In the genomic region with DNA sequence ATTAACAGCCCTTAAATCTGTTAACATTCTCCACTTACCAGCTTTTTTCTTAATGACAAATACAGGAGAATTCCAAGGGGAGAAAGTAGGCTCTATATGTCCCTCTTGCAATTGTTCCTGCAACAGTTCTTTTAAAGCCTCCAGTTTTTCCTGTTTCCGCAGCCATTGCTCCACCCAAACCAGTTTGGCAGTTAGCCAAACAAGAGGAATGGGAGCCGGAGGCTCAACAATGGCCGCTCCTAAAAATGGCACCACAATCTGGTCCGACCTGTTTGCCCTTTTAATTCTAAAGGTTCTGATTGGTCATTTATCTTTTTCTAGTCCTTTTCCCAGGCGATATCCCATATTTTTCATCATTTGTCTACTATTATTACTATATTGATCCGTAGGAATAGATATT, we compare ENCODE assay signal across 21 cellular contexts. TPM values are rescaled to one million over a fixed set of nuclear protein-coding genes. Genes with fewer than 3 reads are reported as not detected.
A peak's percentile ranks its signal among the peaks of the same experiment; 100 is the strongest.
DNase-seq lines count a peak whose midpoint lies in the region; ATAC-seq and TF ChIP-seq lines count a peak whose summit lies in the region.
"Had no signal": no experiment of that assay in that cellular context is flagged by ENCODE, and none has a peak within 500 bp of the region (broad histone marks: within the 10 kb centered on the region; RNA-seq: fewer than 3 reads in every experiment).

No MANE protein-coding gene starts in this region.

- no peak for TF ChIP-seq CTCF in Caco-2 (IDR thresholded peaks at IDR 0.05; ENCODE audit: insufficient read depth in 1 of 2, low read depth in 1 of 2, low read length in 1 of 2, severe bottlenecking in 1 of 2, unreplicated experiment in 1 of 2)
- no peak for TF ChIP-seq CTCF in PC-3 (conservative IDR thresholded peaks at IDR 0.05; ENCODE audit: low read depth, low read length)
- TF ChIP-seq CTCF in activated CD8-positive, alpha-beta T cell treated with anti-CD3 and anti-CD28 coated beads for 36 hours (IDR thresholded peaks at IDR 0.05), result no peak

- H3K4me3 ChIP-seq in Caco-2 (ENCODE audit: low read depth, low read length) (no peak overlapping the region), HUES64 (ENCODE audit: low read length) (no peak overlapping the region), PC-3 (ENCODE audit: low read length) (no peak overlapping the region), iPS-20b (ENCODE audit: low read length) (peak overlapping the region; percentile 52; the same call in 1 of the 2 replicates), Karpas-422 (ENCODE audit: low read length) (no peak overlapping the region)
- H3K4me3 ChIP-seq: GM23248, testis had no signal

- no peaks in the 10 kb centered on the region for H3K27me3 Mint-ChIP-seq in Caco-2 (ENCODE audit: insufficient read depth, unreplicated experiment)
- H3K27me3 Mint-ChIP-seq in activated CD8-positive, alpha-beta T cell treated with anti-CD3 and anti-CD28 coated beads for 36 hours, result no peaks in the 10 kb centered on the region

- intact Hi-C loops in Caco-2 (cut with micrococcal nuclease; ENCODE audit: unreplicated experiment), result no loop called here
- intact Hi-C loops in PC-3 (cut with micrococcal nuclease), result no loop called here
- intact Hi-C loops in activated CD8-positive, alpha-beta T cell treated with anti-CD3 and anti-CD28 coated beads for 36 hours (cut with micrococcal nuclease), result no loop called here

- DNase-seq in Caco-2, result peak; percentile 46 to 49
- DNase-seq in PC-3, result peak; percentile 83
- DNase-seq in stimulated activated naive CD8-positive, alpha-beta T cell treated with anti-CD3 and anti-CD28 coated beads, Interleukin-15, Interleukin-2, amounts not matched to agents 100 U/mL and 50 U/mL, for 24 hours, result no peak
- DNase-seq in Karpas-422, result no peak
- DNase-seq in activated CD8-positive, alpha-beta T cell treated with anti-CD3 and anti-CD28 coated beads for 36 hours, result no peak
- DNase-seq: activated CD4-positive, alpha-beta T cell treated with anti-CD3 and anti-CD28 coated beads, Interleukin-2, amount 50 U/mL, for 4 hours; activated naive CD8-positive, alpha-beta T cell treated with anti-CD3 and anti-CD28 coated beads, Interleukin-2, amount 50 U/mL, for 24 hours; activated T-cell treated with anti-CD3 and anti-CD28 coated beads, Interleukin-2, amount 50 U/mL, for 72 hours; central memory CD4-positive, alpha-beta T cell; effector memory CD8-positive, alpha-beta T cell; GM23248; NCI-H774; retina; testis had no signal

- H3K4me2 ChIP-seq in PC-3 (ENCODE audit: low read length) (peak overlapping the region; percentile 53), Karpas-422 (ENCODE audit: low read depth, low read length, poor library complexity, severe bottlenecking) (no peak overlapping the region)

- peak overlapping the region; percentile 92 for H3K27ac ChIP-seq in HUES64 (ENCODE audit: low read depth, low read length)
- H3K27ac ChIP-seq in PC-3 (ENCODE audit: low read length), result no peak overlapping the region
- peak overlapping the region; percentile 88 for H3K27ac ChIP-seq in iPS-20b (ENCODE audit: low read length)
- no peak overlapping the region for H3K27ac ChIP-seq in Karpas-422 (ENCODE audit: low read length)
- H3K27ac ChIP-seq: GM23248, testis had no signal

- peak overlapping the region; percentile 1 for H3K9ac ChIP-seq in HUES64 (ENCODE audit: low read depth, low read length)
- no peak overlapping the region for H3K9ac ChIP-seq in PC-3 (ENCODE audit: low read length)
- peak overlapping the region; percentile 42; the same call in 1 of the 2 replicates for H3K9ac ChIP-seq in iPS-20b (ENCODE audit: low read depth, low read length)
- no peak overlapping the region for H3K9ac ChIP-seq in Karpas-422 (ENCODE audit: low read length)
- H3K9ac ChIP-seq: GM23248 had no signal

- H3K4me1 ChIP-seq in Caco-2 (no peaks in the 10 kb centered on the region), HUES64 (ENCODE audit: insufficient read depth, low read length) (peaks cover 55% of the 10 kb centered on the region), PC-3 (ENCODE audit: insufficient read depth, low read length) (peaks cover 10% of the 10 kb centered on the region; the same call in 1 of the 2 replicates), iPS-20b (ENCODE audit: insufficient read depth, low read length) (peaks cover 49% of the 10 kb centered on the region), Karpas-422 (ENCODE audit: low read length) (no peaks in the 10 kb centered on the region)
- H3K4me1 ChIP-seq: testis had no signal

- H3K9me3 Mint-ChIP-seq in Caco-2 (ENCODE audit: unreplicated experiment), result no peaks in the 10 kb centered on the region
- no peaks in the 10 kb centered on the region for H3K9me3 Mint-ChIP-seq in activated CD8-positive, alpha-beta T cell treated with anti-CD3 and anti-CD28 coated beads for 36 hours
- H3K9me3 Mint-ChIP-seq: activated naive CD8-positive, alpha-beta T cell treated with anti-CD3 and anti-CD28 coated beads, Interleukin-2, amount 50 U/mL, for 24 hours; activated T-cell treated with anti-CD3 and anti-CD28 coated beads, Interleukin-2, amount 50 U/mL, for 72 hours; effector memory CD8-positive, alpha-beta T cell had no signal

- BruUV-seq in Caco-2 (replicated peaks; lab: Mats Ljungman, UMichigan) (no TSS peak), PC-3 (replicated peaks; lab: Mats Ljungman, UMichigan) (no TSS peak)

- WGBS in HUES64, result 86% methylated on average over 5 of the region's 6 CpGs

- H3K36me3 Mint-ChIP-seq in Caco-2 (ENCODE audit: insufficient read depth, unreplicated experiment), result peaks cover 4% of the 10 kb centered on the region
- no peaks in the 10 kb centered on the region for H3K36me3 Mint-ChIP-seq in activated CD8-positive, alpha-beta T cell treated with anti-CD3 and anti-CD28 coated beads for 36 hours (ENCODE audit: low read depth)

- H3K4me3 Mint-ChIP-seq in Caco-2 (ENCODE audit: unreplicated experiment), result no peak overlapping the region
- no peak overlapping the region for H3K4me3 Mint-ChIP-seq in activated CD8-positive, alpha-beta T cell treated with anti-CD3 and anti-CD28 coated beads for 36 hours
- H3K4me3 Mint-ChIP-seq: activated naive CD8-positive, alpha-beta T cell treated with anti-CD3 and anti-CD28 coated beads, Interleukin-2, amount 50 U/mL, for 24 hours; activated T-cell treated with anti-CD3 and anti-CD28 coated beads, Interleukin-2, amount 50 U/mL, for 72 hours; effector memory CD8-positive, alpha-beta T cell had no signal

- H4K20me1 ChIP-seq in PC-3 (ENCODE audit: low read length), result no peaks in the 10 kb centered on the region
- no peaks in the 10 kb centered on the region for H4K20me1 ChIP-seq in Karpas-422 (ENCODE audit: insufficient read depth, low read depth, low read length)

- H3K4me1 Mint-ChIP-seq in Caco-2 (ENCODE audit: low read depth, unreplicated experiment), result peaks cover 24% of the 10 kb centered on the region
- no peaks in the 10 kb centered on the region for H3K4me1 Mint-ChIP-seq in activated CD8-positive, alpha-beta T cell treated with anti-CD3 and anti-CD28 coated beads for 36 hours (ENCODE audit: low read depth)
- H3K4me1 Mint-ChIP-seq: activated naive CD8-positive, alpha-beta T cell treated with anti-CD3 and anti-CD28 coated beads, Interleukin-2, amount 50 U/mL, for 24 hours had no signal

- H3K36me3 ChIP-seq in Caco-2 (ENCODE audit: control insufficient read depth, insufficient read depth, low read length), result no peaks in the 10 kb centered on the region
- H3K36me3 ChIP-seq in HUES64 (ENCODE audit: insufficient read depth, low read length), result no peaks in the 10 kb centered on the region
- H3K36me3 ChIP-seq in PC-3 (ENCODE audit: low read depth, low read length), result no peaks in the 10 kb centered on the region
- no peaks in the 10 kb centered on the region for H3K36me3 ChIP-seq in iPS-20b (ENCODE audit: insufficient read depth, low read depth, low read length)
- no peaks in the 10 kb centered on the region for H3K36me3 ChIP-seq in Karpas-422 (ENCODE audit: insufficient read depth, low read length)

- H3K9me3 ChIP-seq in Caco-2, result no peaks in the 10 kb centered on the region
- H3K9me3 ChIP-seq in HUES64 (ENCODE audit: insufficient read depth, low read depth, low read length), result no peaks in the 10 kb centered on the region
- H3K9me3 ChIP-seq in PC-3 (ENCODE audit: low read length), result no peaks in the 10 kb centered on the region
- H3K9me3 ChIP-seq in iPS-20b (ENCODE audit: insufficient read depth, low read depth, low read length), result no peaks in the 10 kb centered on the region
- no peaks in the 10 kb centered on the region for H3K9me3 ChIP-seq in Karpas-422 (ENCODE audit: low read length)
- H3K9me3 ChIP-seq: testis had no signal

- H2AFZ ChIP-seq in PC-3 (ENCODE audit: low read length) (peak overlapping the region; percentile 32; the same call in 1 of the 2 replicates), Karpas-422 (ENCODE audit: low read length) (no peak overlapping the region)
- H2AFZ ChIP-seq: GM23248 had no signal

- ATAC-seq in PC-3 (no peak; the same call in 1 of the 2 replicates), GM21737 (IDR thresholded peaks at IDR 0.05; ENCODE audit: unreplicated experiment) (no peak)
- ATAC-seq in stimulated activated naive CD8-positive, alpha-beta T cell treated with anti-CD3 and anti-CD28 coated beads, Interleukin-15, Interleukin-2, amounts not matched to agents 100 U/mL and 50 U/mL, for 24 hours, result no peak
- ATAC-seq in activated CD8-positive, alpha-beta T cell treated with anti-CD3 and anti-CD28 coated beads for 36 hours, result no peak
- ATAC-seq: activated naive CD8-positive, alpha-beta T cell treated with anti-CD3 and anti-CD28 coated beads, Interleukin-2, amount 50 U/mL, for 24 hours; activated T-cell treated with anti-CD3 and anti-CD28 coated beads, Interleukin-2, amount 50 U/mL, for 72 hours; effector memory CD8-positive, alpha-beta T cell; HepG2 had no signal

- POLR2A ChIA-PET in Caco-2 (lab: Charles Lee) (no interaction called here), PC-3 (lab: Charles Lee; ENCODE audit: unreplicated experiment) (no interaction called here)
- POLR2A ChIA-PET in activated CD8-positive, alpha-beta T cell treated with anti-CD3 and anti-CD28 coated beads for 36 hours (lab: Charles Lee), result no interaction called here

- H3K27me3 ChIP-seq in Caco-2 (replicated peaks; ENCODE audit: control insufficient read depth, insufficient read depth, low read length) (no peaks in the 10 kb centered on the region), HUES64 (ENCODE audit: insufficient read depth, low read length) (no peaks in the 10 kb centered on the region), PC-3 (ENCODE audit: low read length) (no peaks in the 10 kb centered on the region), iPS-20b (ENCODE audit: insufficient read depth, low read length) (no peaks in the 10 kb centered on the region), Karpas-422 (ENCODE audit: low read length) (no peaks in the 10 kb centered on the region)
- H3K27me3 ChIP-seq: testis had no signal

- H3K79me2 ChIP-seq in PC-3 (ENCODE audit: low read length), result no peaks in the 10 kb centered on the region
- H3K79me2 ChIP-seq in Karpas-422 (ENCODE audit: low read length), result no peaks in the 10 kb centered on the region

- CTCF ChIA-PET in Caco-2 (lab: Charles Lee) (no interaction called here), PC-3 (lab: Charles Lee) (no interaction called here)
- CTCF ChIA-PET in activated CD8-positive, alpha-beta T cell treated with anti-CD3 and anti-CD28 coated beads for 36 hours (lab: Charles Lee), result no interaction called here

- H3K27ac Mint-ChIP-seq in Caco-2 (ENCODE audit: unreplicated experiment), result no peak overlapping the region
- no peak overlapping the region for H3K27ac Mint-ChIP-seq in activated CD8-positive, alpha-beta T cell treated with anti-CD3 and anti-CD28 coated beads for 36 hours
- H3K27ac Mint-ChIP-seq: activated naive CD8-positive, alpha-beta T cell treated with anti-CD3 and anti-CD28 coated beads, Interleukin-2, amount 50 U/mL, for 24 hours; activated T-cell treated with anti-CD3 and anti-CD28 coated beads, Interleukin-2, amount 50 U/mL, for 72 hours had no signal

- no peaks in the 10 kb centered on the region for H3F3A ChIP-seq in PC-3 (ENCODE audit: low read length, unreplicated experiment)

- H3K9me2 ChIP-seq in PC-3 (replicated peaks; ENCODE audit: low read length) (no peaks in the 10 kb centered on the region), Karpas-422 (replicated peaks; ENCODE audit: insufficient read depth, low read length) (no peaks in the 10 kb centered on the region)

RNA-seq across cellular contexts. Expression of a gene that starts 14.0 kb away (rescaled TPM):
- total RNA-seq in Caco-2 (2022), result 0.29 and 0.56 TPM in 2 replicates
- 269 TPM for polyA plus RNA-seq in HUES64 (2013, experiment 1 of 2)
- polyA plus RNA-seq in HUES64 (2013, experiment 2 of 2), result 243 TPM
- total RNA-seq in PC-3 (2014; rRNA removed), result not detected in 2 replicates
- total RNA-seq in Karpas-422 (2014; rRNA removed; shearing (Covaris generic); ENCODE audit: low replicate concordance), result not detected in 2 replicates
- total RNA-seq in activated CD8-positive, alpha-beta T cell treated with anti-CD3 and anti-CD28 coated beads for 36 hours, result not detected
- total RNA-seq: activated T-cell treated with anti-CD3 and anti-CD28 coated beads, Interleukin-2, amount 50 U/mL, for 72 hours; HepG2; lung microvascular endothelial cell; T-helper 2 cell treated with Interferon-gamma antibody and Interleukin-4, amounts not matched to agents 100 ng/mL and 5 ng/mL, for 36 hours had no signal
- polyA plus RNA-seq: HepG2, neural cell had no signal

Comparison
In these comparisons a context has a peak if more than half of its experiments do, and no peak if none do; other contexts are left out.
1. DNase-seq: peak in Caco-2 (2 of 2) and PC-3 (single experiment); none in stimulated activated naive CD8-positive, alpha-beta T cell treated with anti-CD3 and anti-CD28 coated beads, Interleukin-15, Interleukin-2, amounts not matched to agents 100 U/mL and 50 U/mL, for 24 hours (single experiment), Karpas-422 (single experiment) and activated CD8-positive, alpha-beta T cell treated with anti-CD3 and anti-CD28 coated beads for 36 hours (single experiment).
2. H3K27ac ChIP-seq: peak in HUES64 (single experiment) and iPS-20b (single experiment); none in PC-3 (single experiment) and Karpas-422 (single experiment).
3. H3K9ac ChIP-seq: peak in HUES64 (single experiment) and iPS-20b (single experiment); none in PC-3 (single experiment) and Karpas-422 (single experiment).